In the genomic region with DNA sequence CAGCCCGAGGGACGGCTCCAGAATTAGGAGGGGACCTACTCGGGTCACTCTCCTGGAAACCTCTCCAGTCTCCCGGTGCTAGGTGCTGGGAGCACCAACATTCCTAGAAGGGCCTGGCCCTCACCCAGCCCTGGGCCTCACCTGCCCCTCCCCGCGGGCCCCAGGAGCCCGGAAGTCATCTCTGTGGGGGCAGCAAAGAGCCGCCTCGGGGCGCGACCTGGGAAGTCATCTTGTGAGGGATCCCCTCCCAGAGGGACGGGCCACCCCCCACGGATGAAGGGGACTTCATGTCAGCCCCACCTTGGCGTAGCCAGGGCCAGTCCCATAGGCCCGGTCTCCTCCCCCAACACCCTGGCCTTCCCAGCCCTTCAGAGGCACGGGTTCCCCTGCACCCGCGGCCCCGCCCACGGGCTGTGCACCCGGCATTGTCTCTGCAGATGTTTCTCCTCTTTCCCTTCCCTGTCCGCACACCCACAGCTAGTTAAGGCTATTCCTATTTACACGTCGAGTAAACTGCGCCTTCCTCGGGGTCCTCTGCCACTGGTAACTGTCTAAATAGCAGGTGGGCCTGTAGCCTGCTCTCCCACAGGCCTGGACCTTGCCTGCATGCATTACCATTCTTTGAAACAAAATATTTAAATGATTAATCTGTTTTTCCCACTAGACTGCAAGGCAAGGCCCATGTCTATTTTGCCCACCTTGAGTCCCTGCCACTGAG, we compare ENCODE assay signal across 1 cellular context.
TF ChIP-seq lines count a peak whose summit lies in the region.

No MANE protein-coding gene starts in this region.

TF ChIP-seq in HepG2, 621 proteins besides CTCF, POLR2A, EP300 and RAD21 (continued from another document and continues in another):
- no peak; the same call in 1 of the 2 replicates for TF ChIP-seq ZFP36L2 (CRISPR knock-in tag; IDR thresholded peaks at IDR 0.05)
- TF ChIP-seq U2AF2 (IDR thresholded peaks at IDR 0.05; ENCODE audit: low read depth, low read length), result no peak
- TF ChIP-seq AHR (CRISPR knock-in tag; IDR thresholded peaks at IDR 0.05), result peak; percentile 29; the same call in 1 of the 2 replicates
- TF ChIP-seq SMC3 (IDR thresholded peaks at IDR 0.05; ENCODE audit: low read length), result no peak
- peak; percentile 61; the same call in 1 of the 2 replicates for TF ChIP-seq ZNF607 (CRISPR knock-in tag; IDR thresholded peaks at IDR 0.05; ENCODE audit: borderline replicate concordance)
- TF ChIP-seq GABPB1 (CRISPR knock-in tag; IDR thresholded peaks at IDR 0.05), result peak; percentile 92
- no peak for TF ChIP-seq PLRG1 (conservative IDR thresholded peaks at IDR 0.05)
- 0 out of 2 replicates have a peak, but pooled peaks have one; percentile 83 for TF ChIP-seq NPAS2 (CRISPR knock-in tag; IDR thresholded peaks at IDR 0.05; ENCODE audit: borderline replicate concordance)
- TF ChIP-seq CENPT (CRISPR knock-in tag; IDR thresholded peaks at IDR 0.05; ENCODE audit: low read depth), result no peak
- peak; percentile 76 for TF ChIP-seq ATF1 (CRISPR knock-in tag; IDR thresholded peaks at IDR 0.05)
- no peak for TF ChIP-seq NFIB (CRISPR knock-in tag; IDR thresholded peaks at IDR 0.05; ENCODE audit: borderline replicate concordance)
- 0 out of 2 replicates have a peak, but pooled peaks have one; percentile 71 for TF ChIP-seq FIP1L1 (IDR thresholded peaks at IDR 0.05; ENCODE audit: borderline replicate concordance, insufficient read depth, low read depth, low read length)
- TF ChIP-seq, protein P1, sequence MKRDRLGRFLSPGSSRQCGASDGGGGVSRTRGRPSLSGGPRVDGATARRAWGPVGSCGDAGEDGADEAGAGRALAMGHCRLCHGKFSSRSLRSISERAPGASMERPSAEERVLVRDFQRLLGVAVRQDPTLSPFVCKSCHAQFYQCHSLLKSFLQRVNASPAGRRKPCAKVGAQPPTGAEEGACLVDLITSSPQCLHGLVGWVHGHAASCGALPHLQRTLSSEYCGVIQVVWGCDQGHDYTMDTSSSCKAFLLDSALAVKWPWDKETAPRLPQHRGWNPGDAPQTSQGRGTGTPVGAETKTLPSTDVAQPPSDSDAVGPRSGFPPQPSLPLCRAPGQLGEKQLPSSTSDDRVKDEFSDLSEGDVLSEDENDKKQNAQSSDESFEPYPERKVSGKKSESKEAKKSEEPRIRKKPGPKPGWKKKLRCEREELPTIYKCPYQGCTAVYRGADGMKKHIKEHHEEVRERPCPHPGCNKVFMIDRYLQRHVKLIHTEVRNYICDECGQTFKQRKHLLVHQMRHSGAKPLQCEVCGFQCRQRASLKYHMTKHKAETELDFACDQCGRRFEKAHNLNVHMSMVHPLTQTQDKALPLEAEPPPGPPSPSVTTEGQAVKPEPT (CRISPR knock-in tag; IDR thresholded peaks at IDR 0.05; ENCODE audit: low read depth), result no peak; the same call in 1 of the 2 replicates
- no peak for TF ChIP-seq ZNF770 (CRISPR knock-in tag; IDR thresholded peaks at IDR 0.05)
- no peak for TF ChIP-seq ZNF619 (CRISPR knock-in tag; IDR thresholded peaks at IDR 0.05)
- peak; percentile 53 for TF ChIP-seq ZNF230 (CRISPR knock-in tag; IDR thresholded peaks at IDR 0.05)
- no peak; the same call in 1 of the 2 replicates for TF ChIP-seq ZNF558 (CRISPR knock-in tag; IDR thresholded peaks at IDR 0.05; ENCODE audit: borderline replicate concordance)
- no peak for TF ChIP-seq EZH2 (conservative IDR thresholded peaks at IDR 0.05; ENCODE audit: low read depth, low read length)
- no peak; the same call in 1 of the 2 replicates for TF ChIP-seq TAF1 (CRISPR knock-in tag; IDR thresholded peaks at IDR 0.05)
- TF ChIP-seq ZNF160 (CRISPR knock-in tag; IDR thresholded peaks at IDR 0.05), result no peak; the same call in 1 of the 2 replicates
- peak; percentile 32; the same call in 1 of the 2 replicates for TF ChIP-seq ZFP37 (CRISPR knock-in tag; IDR thresholded peaks at IDR 0.05; ENCODE audit: borderline replicate concordance)
- TF ChIP-seq NCOA5 (CRISPR knock-in tag; IDR thresholded peaks at IDR 0.05), result no peak
- TF ChIP-seq NAIF1 (CRISPR knock-in tag; IDR thresholded peaks at IDR 0.05; ENCODE audit: borderline replicate concordance), result peak; percentile 69
- TF ChIP-seq NCOA1 (CRISPR knock-in tag; IDR thresholded peaks at IDR 0.05), result no peak
- TF ChIP-seq FOXM1 (CRISPR knock-in tag; IDR thresholded peaks at IDR 0.05), result no peak
- TF ChIP-seq MAZ (IDR thresholded peaks at IDR 0.05; ENCODE audit: borderline replicate concordance, low read depth, low read length), result no peak; the same call in none of the 2 replicates
- no peak; the same call in 1 of the 2 replicates for TF ChIP-seq MAZ (CRISPR knock-in tag; IDR thresholded peaks at IDR 0.05; ENCODE audit: low read depth)
- no peak for TF ChIP-seq EHMT2 (IDR thresholded peaks at IDR 0.05; ENCODE audit: borderline replicate concordance, low read depth, low read length)
- peak; percentile 31; the same call in 1 of the 2 replicates for TF ChIP-seq ZNF569 (CRISPR knock-in tag; IDR thresholded peaks at IDR 0.05; ENCODE audit: borderline replicate concordance)
- TF ChIP-seq ZNF784 (CRISPR knock-in tag; IDR thresholded peaks at IDR 0.05; ENCODE audit: borderline replicate concordance), result no peak; the same call in 1 of the 2 replicates
- no peak; the same call in 1 of the 2 replicates for TF ChIP-seq ZFP1 (CRISPR knock-in tag; IDR thresholded peaks at IDR 0.05)
- TF ChIP-seq SIN3B (IDR thresholded peaks at IDR 0.05; ENCODE audit: low read length), result no peak; the same call in none of the 2 replicates
- TF ChIP-seq THAP11 (CRISPR knock-in tag; IDR thresholded peaks at IDR 0.05), result no peak; the same call in 1 of the 2 replicates
- no peak for TF ChIP-seq MAFK (conservative IDR thresholded peaks at IDR 0.05 in 1 of 2, IDR thresholded peaks at IDR 0.05 in 1 of 2; ENCODE audit: low read length in 2 of 2)
- no peak for TF ChIP-seq SMYD3 (CRISPR knock-in tag; IDR thresholded peaks at IDR 0.05)
- peak; percentile 19; the same call in 1 of the 2 replicates for TF ChIP-seq ZNF850 (CRISPR knock-in tag; conservative IDR thresholded peaks at IDR 0.05)
- TF ChIP-seq, protein P2, sequence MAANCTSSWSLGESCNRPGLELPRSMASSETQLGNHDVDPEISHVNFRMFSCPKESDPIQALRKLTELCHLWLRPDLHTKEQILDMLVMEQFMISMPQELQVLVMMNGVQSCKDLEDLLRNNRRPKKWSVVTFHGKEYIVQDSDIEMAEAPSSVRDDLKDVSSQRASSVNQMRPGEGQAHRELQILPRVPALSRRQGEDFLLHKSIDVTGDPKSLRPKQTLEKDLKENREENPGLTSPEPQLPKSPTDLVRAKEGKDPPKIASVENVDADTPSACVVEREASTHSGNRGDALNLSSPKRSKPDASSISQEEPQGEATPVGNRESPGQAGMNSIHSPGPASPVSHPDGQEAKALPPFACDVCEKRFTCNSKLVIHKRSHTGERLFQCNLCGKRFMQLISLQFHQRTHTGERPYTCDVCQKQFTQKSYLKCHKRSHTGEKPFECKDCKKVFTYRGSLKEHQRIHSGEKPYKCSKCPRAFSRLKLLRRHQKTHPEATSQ (CRISPR knock-in tag; IDR thresholded peaks at IDR 0.05; ENCODE audit: borderline replicate concordance), result no peak
- TF ChIP-seq ZNF205 (CRISPR knock-in tag; IDR thresholded peaks at IDR 0.05), result peak; percentile 77
- TF ChIP-seq ELF1 (CRISPR knock-in tag; IDR thresholded peaks at IDR 0.05), result peak; percentile 94
- no peak for TF ChIP-seq IKZF1 (IDR thresholded peaks at IDR 0.05)
- TF ChIP-seq TSC22D2 (CRISPR knock-in tag; IDR thresholded peaks at IDR 0.05; ENCODE audit: borderline replicate concordance), result no peak
- TF ChIP-seq HIVEP1 (CRISPR knock-in tag; IDR thresholded peaks at IDR 0.05), result peak; percentile 86
- no peak for TF ChIP-seq ZNF224 (CRISPR knock-in tag; IDR thresholded peaks at IDR 0.05)
- no peak for TF ChIP-seq HMGA1 (CRISPR knock-in tag; conservative IDR thresholded peaks at IDR 0.05)
- TF ChIP-seq, protein P3, sequence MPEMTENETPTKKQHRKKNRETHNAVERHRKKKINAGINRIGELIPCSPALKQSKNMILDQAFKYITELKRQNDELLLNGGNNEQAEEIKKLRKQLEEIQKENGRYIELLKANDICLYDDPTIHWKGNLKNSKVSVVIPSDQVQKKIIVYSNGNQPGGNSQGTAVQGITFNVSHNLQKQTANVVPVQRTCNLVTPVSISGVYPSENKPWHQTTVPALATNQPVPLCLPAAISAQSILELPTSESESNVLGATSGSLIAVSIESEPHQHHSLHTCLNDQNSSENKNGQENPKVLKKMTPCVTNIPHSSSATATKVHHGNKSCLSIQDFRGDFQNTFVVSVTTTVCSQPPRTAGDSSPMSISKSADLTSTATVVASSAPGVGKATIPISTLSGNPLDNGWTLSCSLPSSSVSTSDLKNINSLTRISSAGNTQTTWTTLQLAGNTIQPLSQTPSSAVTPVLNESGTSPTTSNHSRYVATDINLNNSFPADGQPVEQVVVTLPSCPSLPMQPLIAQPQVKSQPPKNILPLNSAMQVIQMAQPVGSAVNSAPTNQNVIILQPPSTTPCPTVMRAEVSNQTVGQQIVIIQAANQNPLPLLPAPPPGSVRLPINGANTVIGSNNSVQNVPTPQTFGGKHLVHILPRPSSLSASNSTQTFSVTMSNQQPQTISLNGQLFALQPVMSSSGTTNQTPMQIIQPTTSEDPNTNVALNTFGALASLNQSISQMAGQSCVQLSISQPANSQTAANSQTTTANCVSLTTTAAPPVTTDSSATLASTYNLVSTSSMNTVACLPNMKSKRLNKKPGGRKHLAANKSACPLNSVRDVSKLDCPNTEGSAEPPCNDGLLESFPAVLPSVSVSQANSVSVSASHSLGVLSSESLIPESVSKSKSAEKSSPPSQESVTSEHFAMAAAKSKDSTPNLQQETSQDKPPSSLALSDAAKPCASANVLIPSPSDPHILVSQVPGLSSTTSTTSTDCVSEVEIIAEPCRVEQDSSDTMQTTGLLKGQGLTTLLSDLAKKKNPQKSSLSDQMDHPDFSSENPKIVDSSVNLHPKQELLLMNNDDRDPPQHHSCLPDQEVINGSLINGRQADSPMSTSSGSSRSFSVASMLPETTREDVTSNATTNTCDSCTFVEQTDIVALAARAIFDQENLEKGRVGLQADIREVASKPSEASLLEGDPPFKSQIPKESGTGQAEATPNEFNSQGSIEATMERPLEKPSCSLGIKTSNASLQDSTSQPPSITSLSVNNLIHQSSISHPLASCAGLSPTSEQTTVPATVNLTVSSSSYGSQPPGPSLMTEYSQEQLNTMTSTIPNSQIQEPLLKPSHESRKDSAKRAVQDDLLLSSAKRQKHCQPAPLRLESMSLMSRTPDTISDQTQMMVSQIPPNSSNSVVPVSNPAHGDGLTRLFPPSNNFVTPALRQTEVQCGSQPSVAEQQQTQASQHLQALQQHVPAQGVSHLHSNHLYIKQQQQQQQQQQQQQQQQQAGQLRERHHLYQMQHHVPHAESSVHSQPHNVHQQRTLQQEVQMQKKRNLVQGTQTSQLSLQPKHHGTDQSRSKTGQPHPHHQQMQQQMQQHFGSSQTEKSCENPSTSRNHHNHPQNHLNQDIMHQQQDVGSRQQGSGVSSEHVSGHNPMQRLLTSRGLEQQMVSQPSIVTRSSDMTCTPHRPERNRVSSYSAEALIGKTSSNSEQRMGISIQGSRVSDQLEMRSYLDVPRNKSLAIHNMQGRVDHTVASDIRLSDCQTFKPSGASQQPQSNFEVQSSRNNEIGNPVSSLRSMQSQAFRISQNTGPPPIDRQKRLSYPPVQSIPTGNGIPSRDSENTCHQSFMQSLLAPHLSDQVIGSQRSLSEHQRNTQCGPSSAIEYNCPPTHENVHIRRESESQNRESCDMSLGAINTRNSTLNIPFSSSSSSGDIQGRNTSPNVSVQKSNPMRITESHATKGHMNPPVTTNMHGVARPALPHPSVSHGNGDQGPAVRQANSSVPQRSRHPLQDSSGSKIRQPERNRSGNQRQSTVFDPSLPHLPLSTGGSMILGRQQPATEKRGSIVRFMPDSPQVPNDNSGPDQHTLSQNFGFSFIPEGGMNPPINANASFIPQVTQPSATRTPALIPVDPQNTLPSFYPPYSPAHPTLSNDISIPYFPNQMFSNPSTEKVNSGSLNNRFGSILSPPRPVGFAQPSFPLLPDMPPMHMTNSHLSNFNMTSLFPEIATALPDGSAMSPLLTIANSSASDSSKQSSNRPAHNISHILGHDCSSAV (CRISPR knock-in tag; IDR thresholded peaks at IDR 0.05; ENCODE audit: borderline replicate concordance), result peak; percentile 76; the same call in 1 of the 2 replicates
- TF ChIP-seq ZNF644 (CRISPR knock-in tag; IDR thresholded peaks at IDR 0.05; ENCODE audit: low read depth), result no peak; the same call in 1 of the 2 replicates
- no peak; the same call in 1 of the 2 replicates for TF ChIP-seq MXD3 (CRISPR knock-in tag; IDR thresholded peaks at IDR 0.05)
- no peak for TF ChIP-seq PRPF4 (IDR thresholded peaks at IDR 0.05; ENCODE audit: low read depth, low read length, poor library complexity, severe bottlenecking)
- TF ChIP-seq ZNF709 (CRISPR knock-in tag; IDR thresholded peaks at IDR 0.05), result peak; percentile 53; the same call in 1 of the 2 replicates
- peak; percentile 41; the same call in 1 of the 2 replicates for TF ChIP-seq RFX3 (CRISPR knock-in tag; IDR thresholded peaks at IDR 0.05)
- TF ChIP-seq PAF1 (CRISPR knock-in tag; IDR thresholded peaks at IDR 0.05), result 0 out of 2 replicates have a peak, but pooled peaks have one; percentile 15
- peak; percentile 4; the same call in 1 of the 2 replicates for TF ChIP-seq WIZ (CRISPR knock-in tag; IDR thresholded peaks at IDR 0.05)
- no peak for TF ChIP-seq ZNF737 (CRISPR knock-in tag; IDR thresholded peaks at IDR 0.05; ENCODE audit: borderline replicate concordance)
- no peak for TF ChIP-seq SYNCRIP (IDR thresholded peaks at IDR 0.05; ENCODE audit: insufficient read depth, low read depth, low read length)
- TF ChIP-seq ZNF12 (CRISPR knock-in tag; IDR thresholded peaks at IDR 0.05), result no peak
- TF ChIP-seq TCF12 (IDR thresholded peaks at IDR 0.05), result no peak
- TF ChIP-seq TCF12 (CRISPR knock-in tag; IDR thresholded peaks at IDR 0.05), result no peak; the same call in 1 of the 2 replicates
